In genomic region chr11:9459573-9460321, GRCh38 we compare ENCODE assay signal across 8 cellular contexts. TPM values are rescaled to one million over a fixed set of nuclear protein-coding genes. Genes with fewer than 3 reads are reported as not detected.
DNase-seq lines count a peak whose midpoint lies in the region; ATAC-seq and TF ChIP-seq lines count a peak whose summit lies in the region.

No MANE protein-coding gene starts in this region.

- no peaks in the 10 kb centered on the region for H3K27me3 Mint-ChIP-seq in activated T-cell treated with anti-CD3 and anti-CD28 coated beads, Interleukin-2, amount 50 U/mL, for 24 hours
- H3K27me3 Mint-ChIP-seq in natural killer cell (ENCODE audit: low read depth in 2 of 2) = no peaks in the 10 kb centered on the region

- peaks cover 23% of the 10 kb centered on the region for H3K36me3 Mint-ChIP-seq in activated T-cell treated with anti-CD3 and anti-CD28 coated beads, Interleukin-2, amount 50 U/mL, for 24 hours (ENCODE audit: low read depth)
- H3K36me3 Mint-ChIP-seq in natural killer cell = no peaks in the 10 kb centered on the region

- peak overlapping the region; percentile 99 for H3K27ac Mint-ChIP-seq in activated T-cell treated with anti-CD3 and anti-CD28 coated beads, Interleukin-2, amount 50 U/mL, for 24 hours
- peak overlapping the region; percentile 98 to 99 for H3K27ac Mint-ChIP-seq in natural killer cell

- no peaks in the 10 kb centered on the region for H3K27me3 ChIP-seq in esophagus squamous epithelium

- H3K27ac ChIP-seq in esophagus squamous epithelium (peak overlapping the region; percentile 97 to 100 (median 98)), temporal lobe (ENCODE audit: low read depth, low read length) (peak overlapping the region; percentile 96)

- DNase-seq in DMS 273 (lab: John Stamatoyannopoulos, UW; ENCODE audit: unreplicated experiment) = peak; percentile 66
- DNase-seq in DMS 273 treated with DMSO at 0.1 percent for 48 hours (lab: John Stamatoyannopoulos, UW) = no peak
- DNase-seq in NCI-H2227 treated with DMSO at 0.1 percent for 48 hours (lab: John Stamatoyannopoulos, UW) = peak; percentile 85
- DNase-seq in activated T-cell treated with anti-CD3 and anti-CD28 coated beads, Interleukin-2, amount 50 U/mL, for 24 hours = peak; percentile 52
- no peak for DNase-seq in esophagus squamous epithelium (lab: John Stamatoyannopoulos, UW)
- DNase-seq in natural killer cell = no peak

- TF ChIP-seq CTCF in esophagus squamous epithelium (IDR thresholded peaks at IDR 0.05) = no peak
- no peak for TF ChIP-seq CTCF in natural killer cell (IDR thresholded peaks at IDR 0.05)

- WGBS in esophagus squamous epithelium, 2 donors = 2% methylated on average over 17 to 25 of the region's 25 CpGs

- H3K4me1 Mint-ChIP-seq in activated T-cell treated with anti-CD3 and anti-CD28 coated beads, Interleukin-2, amount 50 U/mL, for 24 hours (ENCODE audit: low read depth) = peaks cover 31% of the 10 kb centered on the region
- peaks cover 35 to 37% of the 10 kb centered on the region in 2 donors for H3K4me1 Mint-ChIP-seq in natural killer cell

- intact Hi-C loops in esophagus squamous epithelium (cut with DNase I) = no loop called here
- intact Hi-C loops in natural killer cell (cut with micrococcal nuclease) = loop anchor here (1.0 to 5.0 kb wide), 7 partner anchors 48 to 1083 kb away; partner anchors contain the start of genes IPO7, RNF141, TMEM41B and WEE1

- ATAC-seq in natural killer cell (no peak), HG03135 (IDR thresholded peaks at IDR 0.05; ENCODE audit: unreplicated experiment) (no peak)

- H3K36me3 ChIP-seq in esophagus squamous epithelium = no peaks in the 10 kb centered on the region

- no peaks in the 10 kb centered on the region for H3K9me3 Mint-ChIP-seq in activated T-cell treated with anti-CD3 and anti-CD28 coated beads, Interleukin-2, amount 50 U/mL, for 24 hours
- H3K9me3 Mint-ChIP-seq in natural killer cell = no peaks in the 10 kb centered on the region

- H3K4me3 Mint-ChIP-seq in activated T-cell treated with anti-CD3 and anti-CD28 coated beads, Interleukin-2, amount 50 U/mL, for 24 hours = peak overlapping the region; percentile 97
- H3K4me3 Mint-ChIP-seq in natural killer cell = peak overlapping the region; percentile 99

- TF ChIP-seq POLR2A in esophagus squamous epithelium (IDR thresholded peaks at IDR 0.05) = no peak

- H3K9me3 ChIP-seq in esophagus squamous epithelium = no peaks in the 10 kb centered on the region

- peak overlapping the region; percentile 66 to 99 (median 85) for H3K4me3 ChIP-seq in esophagus squamous epithelium

- peaks cover 4 to 38% (median 8%) of the 10 kb centered on the region in 3 donors for H3K4me1 ChIP-seq in esophagus squamous epithelium

RNA-seq across cellular contexts. Expression of gene ZNF143, which starts 1.1 kb away (rescaled TPM):
- total RNA-seq in esophagus squamous epithelium = 10 to 100 TPM in 3 of 4 donors, 1 to 10 TPM in 1; 9.7 to 26.1 (median 16.6) TPM
- 10 to 100 TPM; 27.4 to 32.7 (median 32.6) TPM for total RNA-seq in natural killer cell
- total RNA-seq in temporal lobe = 24.6 TPM

Comparison
In these comparisons a context has a peak if more than half of its experiments do, and no peak if none do; other contexts are left out.
1. DNase-seq: peak in DMS 273 (single experiment), NCI-H2227 treated with DMSO at 0.1 percent for 48 hours (single experiment) and activated T-cell treated with anti-CD3 and anti-CD28 coated beads, Interleukin-2, amount 50 U/mL, for 24 hours (single experiment); none in DMS 273 treated with DMSO at 0.1 percent for 48 hours (single experiment), esophagus squamous epithelium (single experiment) and natural killer cell (single experiment).